ENCODE assay signal across 24 cellular contexts in genomic region chr7:127961787-127962463, GRCh38.
DNase-seq lines count a peak whose midpoint lies in the region; ATAC-seq, FAIRE-seq and TF ChIP-seq lines count a peak whose summit lies in the region.
"Had no signal": no experiment of that assay in that cellular context is flagged by ENCODE, and none has a peak within 500 bp of the region (broad histone marks: within the 10 kb centered on the region; RNA-seq: fewer than 3 reads in every experiment).

No MANE protein-coding gene starts in this region.

- peaks cover 4% of the 10 kb centered on the region for H3K9me3 Mint-ChIP-seq in type B pancreatic cell
- H3K9me3 Mint-ChIP-seq in activated CD4-positive, alpha-beta T cell treated with anti-CD3 and anti-CD28 coated beads, Interleukin-2, amount 10 ng/mL, durations not matched to agents 24 days and 14 days = peaks cover 6% of the 10 kb centered on the region
- H3K9me3 Mint-ChIP-seq: effector memory CD8-positive, alpha-beta T cell; natural killer cell treated with Interleukin-12 subunit alpha and Interleukin-12 subunit beta and Interleukin-15 and Interleukin-18, amount 100 ng/mL, for 72 hours had no signal

- no peak overlapping the region for H3K23ac ChIP-seq in H1 (ENCODE audit: insufficient read length)

- 90% methylated on average over 9 of the region's 9 CpGs; no CpG with 5 or more reads in 1 of the 2 experiments for WGBS in H1 (ENCODE audit: extremely low coverage in 1 of 2, insufficient coverage in 1 of 2, insufficient read length in 1 of 2, insufficient replicate concordance in 2 of 2, low coverage in 1 of 2, low lambda C conversion rate in 2 of 2, missing lambda C conversion rate in 1 of 2), 2 experiments
- WGBS in esophagus muscularis mucosa = 92% methylated on average over 9 of the region's 9 CpGs

- TF ChIP-seq CTCF in H1 (IDR thresholded peaks at IDR 0.05; ENCODE audit: control extremely low read depth in 1 of 3, insufficient read depth in 1 of 3, low read depth in 1 of 3, low read length in 3 of 3) (no peak), type B pancreatic cell (conservative IDR thresholded peaks at IDR 0.05) (no peak), esophagus muscularis mucosa (IDR thresholded peaks at IDR 0.05) (no peak)

- no peak overlapping the region for H2BK12ac ChIP-seq in H1 (ENCODE audit: low read depth, low read length)

- no peak overlapping the region for H2BK120ac ChIP-seq in H1 (replicated peaks; ENCODE audit: low read depth, low read length)

- H3K56ac ChIP-seq in H1 (replicated peaks; ENCODE audit: insufficient read length, low read depth, low read length) = no peak overlapping the region

- TF ChIP-seq POLR2A in H1 (IDR thresholded peaks at IDR 0.05; ENCODE audit: control extremely low read depth in 1 of 2, low read depth in 2 of 2, low read length in 2 of 2) (no peak), esophagus muscularis mucosa (IDR thresholded peaks at IDR 0.05; ENCODE audit: low read depth) (no peak)

- peaks cover 0 to 3% of the 10 kb centered on the region in 2 experiments; a peak in 2 of 4 replicates for H3K79me2 ChIP-seq in H1 (ENCODE audit: control insufficient read depth in 1 of 2, insufficient read depth in 2 of 2, low read length in 2 of 2)

- no peak overlapping the region for H3K4me2 ChIP-seq in H1 (ENCODE audit: insufficient read depth in 1 of 2, low read depth in 2 of 2, low read length in 2 of 2)

- no peak overlapping the region for H3K9ac ChIP-seq in H1 (replicated peaks in 1 of 4; ENCODE audit: extremely low read depth in 1 of 4, low read depth in 3 of 4, low read length in 3 of 4)
- H3K9ac ChIP-seq: parathyroid adenoma had no signal

- H3K36me3 ChIP-seq in H1 (ENCODE audit: control insufficient read depth in 2 of 4, insufficient read depth in 4 of 4, low read length in 3 of 4) (peaks cover 0 to 4% (median 1%) of the 10 kb centered on the region in 4 experiments; a peak in 3 of 8 replicates), esophagus muscularis mucosa (no peaks in the 10 kb centered on the region)
- H3K36me3 ChIP-seq: adrenal gland, breast epithelium, gastrocnemius medialis, right lobe of liver had no signal

- no peak overlapping the region for H2AFZ ChIP-seq in H1 (ENCODE audit: low read length)
- H2AFZ ChIP-seq: parathyroid adenoma had no signal

- no peak overlapping the region for H2AK5ac ChIP-seq in H1 (ENCODE audit: low read depth, low read length)

- TF ChIP-seq EP300 in H1 (IDR thresholded peaks at IDR 0.05; ENCODE audit: borderline replicate concordance in 1 of 2, low read depth in 2 of 2, low read length in 2 of 2) (no peak), esophagus muscularis mucosa (IDR thresholded peaks at IDR 0.05) (no peak)

- H3K23me2 ChIP-seq in H1 (ENCODE audit: low read depth, low read length) = no peaks in the 10 kb centered on the region

- H3K14ac ChIP-seq in H1 (ENCODE audit: insufficient read length) = no peak overlapping the region

- no peak overlapping the region for H3K4ac ChIP-seq in H1 (replicated peaks; ENCODE audit: insufficient read length, low read depth, low read length)

- H3K36me3 Mint-ChIP-seq in type B pancreatic cell = peaks cover 18% of the 10 kb centered on the region
- peaks cover 26% of the 10 kb centered on the region for H3K36me3 Mint-ChIP-seq in activated CD4-positive, alpha-beta T cell treated with anti-CD3 and anti-CD28 coated beads, Interleukin-2, amount 10 ng/mL, durations not matched to agents 24 days and 14 days (ENCODE audit: low read depth)

- POLR2A ChIA-PET in H1 (lab: Charles Lee; ENCODE audit: partially characterized antibody) = interaction anchor here (0.6 to 1.2 kb wide), 2 partner anchors 10 to 127 kb away, joined by 3 to 4 read pairs; no protein-coding TSS in a partner anchor

- H3K4me3 Mint-ChIP-seq in type B pancreatic cell = peak overlapping the region; percentile 18
- H3K4me3 Mint-ChIP-seq in activated CD4-positive, alpha-beta T cell treated with anti-CD3 and anti-CD28 coated beads, Interleukin-2, amount 10 ng/mL, durations not matched to agents 24 days and 14 days = no peak overlapping the region
- H3K4me3 Mint-ChIP-seq: activated T-cell treated with anti-CD3 and anti-CD28 coated beads, Interleukin-2, amount 50 U/mL, for 24 hours; CD4-positive, alpha-beta T cell; effector memory CD8-positive, alpha-beta T cell; HFFc6; natural killer cell treated with Interleukin-12 subunit alpha and Interleukin-12 subunit beta and Interleukin-15 and Interleukin-18, amount 100 ng/mL, for 72 hours; T-helper 17 cell had no signal

- H3K27me3 Mint-ChIP-seq in type B pancreatic cell = no peaks in the 10 kb centered on the region
- no peaks in the 10 kb centered on the region for H3K27me3 Mint-ChIP-seq in activated CD4-positive, alpha-beta T cell treated with anti-CD3 and anti-CD28 coated beads, Interleukin-2, amount 10 ng/mL, durations not matched to agents 24 days and 14 days
- H3K27me3 Mint-ChIP-seq: activated T-cell treated with anti-CD3 and anti-CD28 coated beads, Interleukin-2, amount 50 U/mL, for 24 hours; CD4-positive, alpha-beta T cell; effector memory CD8-positive, alpha-beta T cell; IgD-negative memory B cell; natural killer cell treated with Interleukin-12 subunit alpha and Interleukin-12 subunit beta and Interleukin-15 and Interleukin-18, amount 100 ng/mL, for 72 hours; T-helper 17 cell had no signal

- CTCF ChIA-PET in H1 (lab: Charles Lee; ENCODE audit: partially characterized antibody) = interaction anchor here (0.6 to 2.5 kb wide), 9 partner anchors 7 to 96 kb away, joined by 3 to 7 read pairs (median 3); no protein-coding TSS in a partner anchor

- H3K18ac ChIP-seq in H1 (ENCODE audit: extremely low read depth, low read length) = no peak overlapping the region

- intact Hi-C loops in activated CD4-positive, alpha-beta T cell treated with anti-CD3 and anti-CD28 coated beads, Interleukin-2, amount 10 ng/mL, durations not matched to agents 24 days and 14 days (cut with micrococcal nuclease) = no loop called here
- intact Hi-C loops in esophagus muscularis mucosa (cut with DNase I) = no loop called here

- peak overlapping the region; percentile 4 for H3K27ac Mint-ChIP-seq in type B pancreatic cell
- H3K27ac Mint-ChIP-seq in activated CD4-positive, alpha-beta T cell treated with anti-CD3 and anti-CD28 coated beads, Interleukin-2, amount 10 ng/mL, durations not matched to agents 24 days and 14 days = no peak overlapping the region
- H3K27ac Mint-ChIP-seq: activated T-cell treated with anti-CD3 and anti-CD28 coated beads, Interleukin-2, amount 50 U/mL, for 24 hours; CD4-positive, alpha-beta T cell; effector memory CD8-positive, alpha-beta T cell; HFFc6; IgD-negative memory B cell; natural killer cell treated with Interleukin-12 subunit alpha and Interleukin-12 subunit beta and Interleukin-15 and Interleukin-18, amount 100 ng/mL, for 72 hours; T-helper 17 cell had no signal

- no peak overlapping the region for H2BK15ac ChIP-seq in H1 (ENCODE audit: low read length)

- H3K9me3 ChIP-seq in H1 (ENCODE audit: insufficient read depth in 2 of 2, low read depth in 1 of 2, low read length in 1 of 2) = no peaks in the 10 kb centered on the region
- no peaks in the 10 kb centered on the region for H3K9me3 ChIP-seq in esophagus muscularis mucosa
- H3K9me3 ChIP-seq: adrenal gland, breast epithelium, gastrocnemius medialis, right lobe of liver had no signal

- TF ChIP-seq RAD21 in H1 (IDR thresholded peaks at IDR 0.05 in 1 of 2, conservative IDR thresholded peaks at IDR 0.05 in 1 of 2; ENCODE audit: low read depth in 2 of 2, low read length in 2 of 2) = no peak

- H3K27ac ChIP-seq in H1 (ENCODE audit: low read depth, low read length) (no peak overlapping the region), esophagus muscularis mucosa (replicated peaks in 1 of 4) (no peak overlapping the region)
- H3K27ac ChIP-seq: adrenal gland, breast epithelium, gastrocnemius medialis, parathyroid adenoma, right lobe of liver had no signal

- H3K4me1 ChIP-seq in H1 (replicated peaks in 1 of 4; ENCODE audit: control insufficient read depth in 3 of 4, insufficient read depth in 4 of 4, low read length in 3 of 4) = no peaks in the 10 kb centered on the region; a peak in 1 of 7 replicates
- H3K4me1 ChIP-seq in esophagus muscularis mucosa = no peaks in the 10 kb centered on the region
- H3K4me1 ChIP-seq: adrenal gland, breast epithelium, gastrocnemius medialis, right lobe of liver had no signal

- no peak overlapping the region for H4K91ac ChIP-seq in H1 (replicated peaks; ENCODE audit: insufficient read length, low read length)

- peaks cover 3% of the 10 kb centered on the region; the same call in 1 of the 2 replicates for H3K79me1 ChIP-seq in H1 (ENCODE audit: low read depth, low read length)

- no peak overlapping the region for H2BK20ac ChIP-seq in H1 (ENCODE audit: low read length)

- no peak overlapping the region for H3K4me3 ChIP-seq in H1 (ENCODE audit: extremely low read depth in 1 of 4, insufficient read depth in 2 of 4, low read depth in 3 of 4, low read length in 4 of 4)
- H3K4me3 ChIP-seq in esophagus muscularis mucosa = no peak overlapping the region
- H3K4me3 ChIP-seq: adrenal gland, breast epithelium, gastrocnemius medialis, right lobe of liver had no signal

- ATAC-seq in HG03521 (IDR thresholded peaks at IDR 0.05; ENCODE audit: unreplicated experiment) = no peak
- ATAC-seq: effector memory CD8-positive, alpha-beta T cell; gastrocnemius medialis; natural killer cell treated with Interleukin-12 subunit alpha and Interleukin-12 subunit beta and Interleukin-15 and Interleukin-18, amount 100 ng/mL, for 72 hours; T-helper 17 cell had no signal

- H3K27me3 ChIP-seq in H1 (replicated peaks in 1 of 4; ENCODE audit: control insufficient read depth in 3 of 4, extremely low read depth in 1 of 4, insufficient read depth in 3 of 4, low read length in 3 of 4) (no peaks in the 10 kb centered on the region), esophagus muscularis mucosa (no peaks in the 10 kb centered on the region)
- H3K27me3 ChIP-seq: adrenal gland, breast epithelium, gastrocnemius medialis, right lobe of liver had no signal

- no peak overlapping the region for H4K5ac ChIP-seq in H1 (ENCODE audit: insufficient read length, low read depth, low read length)

- DNase-seq in NCI-H1105 treated with DMSO at 0.1 percent for 48 hours (lab: John Stamatoyannopoulos, UW) (peak; percentile 25), NCI-H2029 treated with DMSO at 0.1 percent for 48 hours (lab: John Stamatoyannopoulos, UW) (peak; percentile 74), H1 (ENCODE audit: low read depth in 1 of 2, low spot score in 2 of 2) (no peak), type B pancreatic cell (ENCODE audit: extremely low spot score, unreplicated experiment) (no peak), esophagus muscularis mucosa (ENCODE audit: extremely low spot score) (no peak)
- no peak for DNase-seq in activated CD4-positive, alpha-beta T cell treated with anti-CD3 and anti-CD28 coated beads, Interleukin-2, amount 10 ng/mL, durations not matched to agents 24 days and 14 days
- DNase-seq: activated CD4-positive, alpha-beta T cell treated with anti-CD3 and anti-CD28 coated beads for 4 hours; activated T-cell treated with anti-CD3 and anti-CD28 coated beads, Interleukin-2, amount 50 U/mL, for 24 hours; adrenal gland; CD4-positive, alpha-beta T cell; effector memory CD8-positive, alpha-beta T cell; gastrocnemius medialis; HFFc6; NCI-H524 treated with DMSO at 0.1 percent for 48 hours; right lobe of liver; stimulated activated CD4-positive, alpha-beta T cell treated with anti-CD3 and anti-CD28 coated beads, Interleukin-4, amount 100 ng/mL, for 4 hours; stimulated activated naive CD4-positive, alpha-beta T cell; T-helper 17 cell had no signal

- no peak overlapping the region for H2BK5ac ChIP-seq in H1 (ENCODE audit: low read depth, low read length)

- H3K4me1 Mint-ChIP-seq in type B pancreatic cell (ENCODE audit: unreplicated experiment) = peaks cover 17% of the 10 kb centered on the region
- peaks cover 12% of the 10 kb centered on the region for H3K4me1 Mint-ChIP-seq in activated CD4-positive, alpha-beta T cell treated with anti-CD3 and anti-CD28 coated beads, Interleukin-2, amount 10 ng/mL, durations not matched to agents 24 days and 14 days
- H3K4me1 Mint-ChIP-seq: T-helper 17 cell had no signal

- H4K20me1 ChIP-seq in H1 (replicated peaks in 1 of 2; ENCODE audit: control insufficient read depth in 1 of 2, insufficient read depth in 2 of 2, low read length in 2 of 2) = no peaks in the 10 kb centered on the region

- H4K8ac ChIP-seq in H1 (ENCODE audit: extremely low read depth, insufficient read depth, low read length) = no peak overlapping the region

- no peak for FAIRE-seq in H1 (lab: Jason Lieb, UNC)
- FAIRE-seq: colon had no signal

Comparison
In these comparisons a context has a peak if more than half of its experiments do, and no peak if none do; other contexts are left out.
1. DNase-seq: peak in NCI-H1105 treated with DMSO at 0.1 percent for 48 hours (single experiment) and NCI-H2029 treated with DMSO at 0.1 percent for 48 hours (single experiment); none in H1 (0 of 2), type B pancreatic cell (single experiment), activated CD4-positive, alpha-beta T cell treated with anti-CD3 and anti-CD28 coated beads, Interleukin-2, amount 10 ng/mL, durations not matched to agents 24 days and 14 days (single experiment) and esophagus muscularis mucosa (single experiment).